ENCODE assay signal across 15 cellular contexts in the genomic region with DNA sequence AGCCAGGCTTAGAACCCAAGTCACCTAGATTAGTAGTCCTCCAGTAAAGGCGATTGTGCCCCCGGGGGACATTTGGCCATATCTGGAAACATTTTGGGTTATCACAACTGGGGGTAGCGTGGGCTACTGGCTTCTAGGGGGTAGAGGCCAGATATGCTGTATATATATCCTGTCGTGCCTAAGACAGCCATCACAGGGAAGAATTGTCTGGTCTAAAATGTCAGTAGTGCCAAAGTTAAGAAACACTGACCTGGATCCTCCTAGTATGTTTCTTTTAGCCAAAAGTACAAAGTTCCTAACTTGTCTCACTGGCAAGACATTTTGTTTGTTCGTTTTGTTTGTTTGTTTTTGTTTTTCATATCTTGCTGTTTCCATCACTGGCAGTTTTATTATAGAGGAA. TPM values are rescaled to one million over a fixed set of nuclear protein-coding genes. Genes with fewer than 3 reads are reported as not detected.
DNase-seq lines count a peak whose midpoint lies in the region; ATAC-seq, FAIRE-seq and TF ChIP-seq lines count a peak whose summit lies in the region.
"Had no signal": no experiment of that assay in that cellular context is flagged by ENCODE, and none has a peak within 500 bp of the region (broad histone marks: within the 10 kb centered on the region; RNA-seq: fewer than 3 reads in every experiment).

No MANE protein-coding gene starts in this region.

- H3K4me1 ChIP-seq in H1 (replicated peaks in 1 of 4; ENCODE audit: control insufficient read depth in 3 of 4, insufficient read depth in 4 of 4, low read length in 3 of 4) (no peaks in the 10 kb centered on the region), MM.1S (ENCODE audit: low read length) (no peaks in the 10 kb centered on the region)
- H3K4me1 ChIP-seq: BLaER1 treated with 17β-estradiol and CSF1 and Interleukin-3, amounts not matched to agents 10 nM and 100 nM had no signal

- POLR2A ChIA-PET in activated CD8-positive, alpha-beta T cell treated with anti-CD3 and anti-CD28 coated beads, Interleukin-2, amount 10 ng/mL, durations not matched to agents 7 days and 5 days (lab: Charles Lee), result interaction anchor here (2.5 kb wide), 1 partner anchor 27 kb away, joined by 10 read pairs; a partner anchor contains a TSS
- POLR2A ChIA-PET in activated CD8-positive, alpha-beta T cell treated with anti-CD3 and anti-CD28 coated beads for 36 hours (lab: Charles Lee), result no interaction called here
- POLR2A ChIA-PET in H1 (lab: Charles Lee; ENCODE audit: partially characterized antibody), result no interaction called here

- H2AK5ac ChIP-seq in H1 (ENCODE audit: low read depth, low read length), result no peak overlapping the region

- no peaks in the 10 kb centered on the region for H3K4me1 Mint-ChIP-seq in activated CD8-positive, alpha-beta T cell treated with anti-CD3 and anti-CD28 coated beads, Interleukin-2, amount 10 ng/mL, durations not matched to agents 7 days and 5 days (ENCODE audit: low read depth)
- no peaks in the 10 kb centered on the region for H3K4me1 Mint-ChIP-seq in activated CD8-positive, alpha-beta T cell treated with anti-CD3 and anti-CD28 coated beads for 36 hours (ENCODE audit: low read depth)
- H3K4me1 Mint-ChIP-seq in nephron progenitor cell, result no peaks in the 10 kb centered on the region
- no peaks in the 10 kb centered on the region for H3K4me1 Mint-ChIP-seq in activated T-cell treated with anti-CD3 and anti-CD28 coated beads, Interleukin-2, amount 50 U/mL, for 4 hours (ENCODE audit: low read depth)
- H3K4me1 Mint-ChIP-seq: B cell had no signal

- peaks cover 14% of the 10 kb centered on the region for H3K36me3 Mint-ChIP-seq in activated CD8-positive, alpha-beta T cell treated with anti-CD3 and anti-CD28 coated beads, Interleukin-2, amount 10 ng/mL, durations not matched to agents 7 days and 5 days (ENCODE audit: low read depth)
- peaks cover 38% of the 10 kb centered on the region for H3K36me3 Mint-ChIP-seq in activated CD8-positive, alpha-beta T cell treated with anti-CD3 and anti-CD28 coated beads for 36 hours (ENCODE audit: low read depth)
- peaks cover 56% of the 10 kb centered on the region for H3K36me3 Mint-ChIP-seq in nephron progenitor cell (ENCODE audit: low read depth)
- peaks cover 21% of the 10 kb centered on the region for H3K36me3 Mint-ChIP-seq in activated T-cell treated with anti-CD3 and anti-CD28 coated beads, Interleukin-2, amount 50 U/mL, for 4 hours (ENCODE audit: insufficient read depth)

- no peaks in the 10 kb centered on the region for H3K79me1 ChIP-seq in H1 (ENCODE audit: low read depth, low read length)

- no peak overlapping the region for H2BK12ac ChIP-seq in H1 (ENCODE audit: low read depth, low read length)

- no peak for TF ChIP-seq POLR2A in H1 (IDR thresholded peaks at IDR 0.05; ENCODE audit: control extremely low read depth in 1 of 2, low read depth in 2 of 2, low read length in 2 of 2)

- H3K79me2 ChIP-seq in H1 (ENCODE audit: control insufficient read depth in 1 of 2, insufficient read depth in 2 of 2, low read length in 2 of 2) (no peaks in the 10 kb centered on the region), MM.1S (ENCODE audit: low read length) (no peaks in the 10 kb centered on the region)

- no peaks in the 10 kb centered on the region for H3F3A ChIP-seq in MM.1S (ENCODE audit: insufficient read depth, low read length)

- no peaks in the 10 kb centered on the region for H3K27me3 ChIP-seq in H1 (replicated peaks in 1 of 4; ENCODE audit: control insufficient read depth in 3 of 4, extremely low read depth in 1 of 4, insufficient read depth in 3 of 4, low read length in 3 of 4)
- no peaks in the 10 kb centered on the region for H3K27me3 ChIP-seq in MM.1S (replicated peaks; ENCODE audit: insufficient read depth, low read length)
- H3K27me3 ChIP-seq: BLaER1 treated with 17β-estradiol and CSF1 and Interleukin-3, amounts not matched to agents 10 nM and 100 nM had no signal

- no peak for TF ChIP-seq EP300 in H1 (IDR thresholded peaks at IDR 0.05; ENCODE audit: borderline replicate concordance in 1 of 2, low read depth in 2 of 2, low read length in 2 of 2)

- H3K9me3 Mint-ChIP-seq in activated CD8-positive, alpha-beta T cell treated with anti-CD3 and anti-CD28 coated beads, Interleukin-2, amount 10 ng/mL, durations not matched to agents 7 days and 5 days (ENCODE audit: insufficient read depth), result no peaks in the 10 kb centered on the region
- H3K9me3 Mint-ChIP-seq in activated CD8-positive, alpha-beta T cell treated with anti-CD3 and anti-CD28 coated beads for 36 hours, result no peaks in the 10 kb centered on the region
- H3K9me3 Mint-ChIP-seq in nephron progenitor cell, result no peaks in the 10 kb centered on the region
- no peaks in the 10 kb centered on the region for H3K9me3 Mint-ChIP-seq in activated T-cell treated with anti-CD3 and anti-CD28 coated beads, Interleukin-2, amount 50 U/mL, for 4 hours
- H3K9me3 Mint-ChIP-seq: CD8-positive, alpha-beta T cell had no signal

- intact Hi-C loops in activated CD8-positive, alpha-beta T cell treated with anti-CD3 and anti-CD28 coated beads for 36 hours (cut with micrococcal nuclease), result no loop called here

- H3K9me3 ChIP-seq in H1 (ENCODE audit: insufficient read depth in 2 of 2, low read depth in 1 of 2, low read length in 1 of 2), result no peaks in the 10 kb centered on the region
- no peaks in the 10 kb centered on the region for H3K9me3 ChIP-seq in MM.1S (replicated peaks; ENCODE audit: insufficient read depth, low read length)
- H3K9me3 ChIP-seq: BLaER1 treated with 17β-estradiol and CSF1 and Interleukin-3, amounts not matched to agents 10 nM and 100 nM had no signal

- H4K91ac ChIP-seq in H1 (replicated peaks; ENCODE audit: insufficient read length, low read length), result no peak overlapping the region

- WGBS in H1 (ENCODE audit: extremely low coverage in 1 of 2, insufficient coverage in 1 of 2, insufficient read length in 1 of 2, insufficient replicate concordance in 2 of 2, low coverage in 1 of 2, low lambda C conversion rate in 2 of 2, missing lambda C conversion rate in 1 of 2), 2 experiments, result 93% methylated on average over 5 of the region's 5 CpGs; no CpG with 5 or more reads in 1 of the 2 experiments

- no peak overlapping the region for H2BK20ac ChIP-seq in H1 (ENCODE audit: low read length)

- no peak overlapping the region for H3K23ac ChIP-seq in H1 (ENCODE audit: insufficient read length)

- no peak overlapping the region for H3K18ac ChIP-seq in H1 (ENCODE audit: extremely low read depth, low read length)

- peak overlapping the region; percentile 64 for H3K27ac ChIP-seq in 22Rv1
- no peak overlapping the region for H3K27ac ChIP-seq in H1 (ENCODE audit: low read depth, low read length)
- no peak overlapping the region for H3K27ac ChIP-seq in MM.1S (ENCODE audit: low read length)
- H3K27ac ChIP-seq: BLaER1 treated with 17β-estradiol and CSF1 and Interleukin-3, amounts not matched to agents 10 nM and 100 nM had no signal

- H3K4me2 ChIP-seq in H1 (ENCODE audit: insufficient read depth in 1 of 2, low read depth in 2 of 2, low read length in 2 of 2) (no peak overlapping the region), MM.1S (ENCODE audit: low read depth, low read length) (no peak overlapping the region)
- H3K4me2 ChIP-seq: BLaER1 treated with 17β-estradiol and CSF1 and Interleukin-3, amounts not matched to agents 10 nM and 100 nM had no signal

- H2BK120ac ChIP-seq in H1 (replicated peaks; ENCODE audit: low read depth, low read length), result no peak overlapping the region

- no peak overlapping the region for H3K9ac ChIP-seq in H1 (replicated peaks in 1 of 4; ENCODE audit: extremely low read depth in 1 of 4, low read depth in 3 of 4, low read length in 3 of 4)
- H3K9ac ChIP-seq in MM.1S (ENCODE audit: low read length), result no peak overlapping the region
- H3K9ac ChIP-seq: BLaER1 treated with 17β-estradiol and CSF1 and Interleukin-3, amounts not matched to agents 10 nM and 100 nM had no signal

- no peaks in the 10 kb centered on the region for H3K9me2 ChIP-seq in MM.1S (replicated peaks; ENCODE audit: insufficient read depth, low read length)

- no peak overlapping the region for H2BK5ac ChIP-seq in H1 (ENCODE audit: low read depth, low read length)

- H4K20me1 ChIP-seq in H1 (replicated peaks in 1 of 2; ENCODE audit: control insufficient read depth in 1 of 2, insufficient read depth in 2 of 2, low read length in 2 of 2) (peaks cover 0 to 1% of the 10 kb centered on the region in 2 experiments), MM.1S (ENCODE audit: insufficient read depth, low read length) (no peaks in the 10 kb centered on the region)

- DNase-seq in activated CD8-positive, alpha-beta T cell treated with anti-CD3 and anti-CD28 coated beads, Interleukin-2, amount 10 ng/mL, durations not matched to agents 7 days and 5 days, result no peak
- DNase-seq in activated CD8-positive, alpha-beta T cell treated with anti-CD3 and anti-CD28 coated beads for 36 hours, result no peak
- DNase-seq in H1 (ENCODE audit: low read depth in 1 of 2, low spot score in 2 of 2) (no peak), nephron progenitor cell (no peak), MM.1S (no peak), HPDE6-E6E7 (ENCODE audit: extremely low spot score) (no peak)
- DNase-seq in activated T-cell treated with anti-CD3 and anti-CD28 coated beads, Interleukin-2, amount 50 U/mL, for 4 hours, result no peak
- DNase-seq: Calu3; CD8-positive, alpha-beta T cell; DMS79 treated with DMSO at 0.1 percent for 48 hours; GF-D8; HCEC 1CT had no signal

- no peak overlapping the region for H3K14ac ChIP-seq in H1 (ENCODE audit: insufficient read length)

- H3K27me3 Mint-ChIP-seq in activated CD8-positive, alpha-beta T cell treated with anti-CD3 and anti-CD28 coated beads, Interleukin-2, amount 10 ng/mL, durations not matched to agents 7 days and 5 days (ENCODE audit: low read depth), result no peaks in the 10 kb centered on the region
- H3K27me3 Mint-ChIP-seq in activated CD8-positive, alpha-beta T cell treated with anti-CD3 and anti-CD28 coated beads for 36 hours, result no peaks in the 10 kb centered on the region
- no peaks in the 10 kb centered on the region for H3K27me3 Mint-ChIP-seq in nephron progenitor cell (ENCODE audit: low read depth, poor library complexity)
- no peaks in the 10 kb centered on the region for H3K27me3 Mint-ChIP-seq in activated T-cell treated with anti-CD3 and anti-CD28 coated beads, Interleukin-2, amount 50 U/mL, for 4 hours (ENCODE audit: low read depth)
- H3K27me3 Mint-ChIP-seq: B cell had no signal

- no peak overlapping the region for H3K4me3 ChIP-seq in H1 (ENCODE audit: extremely low read depth in 1 of 4, insufficient read depth in 2 of 4, low read depth in 3 of 4, low read length in 4 of 4)
- no peak overlapping the region for H3K4me3 ChIP-seq in MM.1S (ENCODE audit: low read length)
- H3K4me3 ChIP-seq: BLaER1 treated with 17β-estradiol and CSF1 and Interleukin-3, amounts not matched to agents 10 nM and 100 nM had no signal

- no peak overlapping the region for H3K4ac ChIP-seq in H1 (replicated peaks; ENCODE audit: insufficient read length, low read depth, low read length)

- H3K27ac Mint-ChIP-seq in activated CD8-positive, alpha-beta T cell treated with anti-CD3 and anti-CD28 coated beads, Interleukin-2, amount 10 ng/mL, durations not matched to agents 7 days and 5 days, result peak overlapping the region; percentile 37
- H3K27ac Mint-ChIP-seq in activated CD8-positive, alpha-beta T cell treated with anti-CD3 and anti-CD28 coated beads for 36 hours, result no peak overlapping the region
- peak overlapping the region; percentile 62 for H3K27ac Mint-ChIP-seq in nephron progenitor cell
- H3K27ac Mint-ChIP-seq: B cell; CD8-positive, alpha-beta T cell had no signal

- no peak for ATAC-seq in activated CD8-positive, alpha-beta T cell treated with anti-CD3 and anti-CD28 coated beads, Interleukin-2, amount 10 ng/mL, durations not matched to agents 7 days and 5 days
- no peak for ATAC-seq in activated CD8-positive, alpha-beta T cell treated with anti-CD3 and anti-CD28 coated beads for 36 hours
- ATAC-seq in activated T-cell treated with anti-CD3 and anti-CD28 coated beads, Interleukin-2, amount 50 U/mL, for 4 hours, result no peak
- ATAC-seq: CD8-positive, alpha-beta T cell had no signal

- peak overlapping the region; percentile 57; the same call in 1 of the 2 replicates for H4K8ac ChIP-seq in H1 (ENCODE audit: extremely low read depth, insufficient read depth, low read length)

- no peak for FAIRE-seq in H1 (lab: Jason Lieb, UNC)

- H3K36me3 ChIP-seq in H1 (ENCODE audit: control insufficient read depth in 2 of 4, insufficient read depth in 4 of 4, low read length in 3 of 4), result peaks cover 2 to 12% (median 9%) of the 10 kb centered on the region in 4 experiments; a peak in 6 of 8 replicates
- no peaks in the 10 kb centered on the region for H3K36me3 ChIP-seq in MM.1S (replicated peaks; ENCODE audit: insufficient read depth, low read length)

- H2BK15ac ChIP-seq in H1 (ENCODE audit: low read length), result no peak overlapping the region

- no peak for TF ChIP-seq RAD21 in H1 (IDR thresholded peaks at IDR 0.05 in 1 of 2, conservative IDR thresholded peaks at IDR 0.05 in 1 of 2; ENCODE audit: low read depth in 2 of 2, low read length in 2 of 2)

- no peak overlapping the region for H2AFZ ChIP-seq in H1 (ENCODE audit: low read length)
- H2AFZ ChIP-seq in MM.1S (ENCODE audit: low read length), result no peak overlapping the region

- H3K56ac ChIP-seq in H1 (replicated peaks; ENCODE audit: insufficient read length, low read depth, low read length), result no peak overlapping the region

- no peak overlapping the region for H3K4me3 Mint-ChIP-seq in activated CD8-positive, alpha-beta T cell treated with anti-CD3 and anti-CD28 coated beads, Interleukin-2, amount 10 ng/mL, durations not matched to agents 7 days and 5 days
- no peak overlapping the region for H3K4me3 Mint-ChIP-seq in activated CD8-positive, alpha-beta T cell treated with anti-CD3 and anti-CD28 coated beads for 36 hours
- no peak overlapping the region for H3K4me3 Mint-ChIP-seq in nephron progenitor cell
- no peak overlapping the region for H3K4me3 Mint-ChIP-seq in activated T-cell treated with anti-CD3 and anti-CD28 coated beads, Interleukin-2, amount 50 U/mL, for 4 hours
- H3K4me3 Mint-ChIP-seq: B cell; CD8-positive, alpha-beta T cell had no signal

- no peaks in the 10 kb centered on the region for H3K23me2 ChIP-seq in H1 (ENCODE audit: low read depth, low read length)

- H4K5ac ChIP-seq in H1 (ENCODE audit: insufficient read length, low read depth, low read length), result no peak overlapping the region

- CTCF ChIA-PET in activated CD8-positive, alpha-beta T cell treated with anti-CD3 and anti-CD28 coated beads, Interleukin-2, amount 10 ng/mL, durations not matched to agents 7 days and 5 days (lab: Charles Lee), result no interaction called here
- CTCF ChIA-PET in activated CD8-positive, alpha-beta T cell treated with anti-CD3 and anti-CD28 coated beads for 36 hours (lab: Charles Lee), result no interaction called here
- CTCF ChIA-PET in H1 (lab: Charles Lee; ENCODE audit: partially characterized antibody), result no interaction called here

- no peak for TF ChIP-seq CTCF in activated CD8-positive, alpha-beta T cell treated with anti-CD3 and anti-CD28 coated beads for 36 hours (IDR thresholded peaks at IDR 0.05)
- no peak for TF ChIP-seq CTCF in 22Rv1 (IDR thresholded peaks at IDR 0.05)
- no peak for TF ChIP-seq CTCF in H1 (IDR thresholded peaks at IDR 0.05; ENCODE audit: control extremely low read depth in 1 of 3, insufficient read depth in 1 of 3, low read depth in 1 of 3, low read length in 3 of 3)
- no peak for TF ChIP-seq CTCF in nephron progenitor cell (IDR thresholded peaks at IDR 0.05)
- TF ChIP-seq CTCF in MM.1S (IDR thresholded peaks at IDR 0.05; ENCODE audit: low read length), result no peak

RNA-seq across cellular contexts. Expression of a gene that starts 13.8 kb away (rescaled TPM):
- total RNA-seq in activated CD8-positive, alpha-beta T cell treated with anti-CD3 and anti-CD28 coated beads, Interleukin-2, amount 10 ng/mL, durations not matched to agents 7 days and 5 days, result 10 to 100 TPM; 15.0 to 15.3 TPM
- total RNA-seq in activated CD8-positive, alpha-beta T cell treated with anti-CD3 and anti-CD28 coated beads for 36 hours, result 10 to 100 TPM; 30.0 to 30.4 TPM
- 32.6 and 34.3 TPM in 2 replicates for total RNA-seq in H1 (2021; fragmentation: NEBNext Ultra II Directional; extraction: Animal tissue kit (Norgen Biotek cat#: 25700))
- polyA plus RNA-seq in H1 (2011; rRNA removed), result 25.4 and 26.3 TPM in 2 replicates
- polyA plus RNA-seq in H1 (2011; cell fraction: cytosol; rRNA removed), result 34.1 TPM
- polyA plus RNA-seq in H1 (2011; cell fraction: nucleus; rRNA removed), result 21.3 TPM
- polyA plus RNA-seq in H1 (2012, experiment 1 of 2), result 35.3 to 41.9 TPM (median 38.1 TPM) in 4 replicates
- 45.9 TPM for polyA plus RNA-seq in H1 (2012, experiment 2 of 2)
- polyA plus RNA-seq in H1 (2013, experiment 1 of 2), result 20.6 TPM
- 22.0 TPM for polyA plus RNA-seq in H1 (2013, experiment 2 of 2)
- 23.2 and 25.1 TPM in 2 replicates for polyA minus RNA-seq in H1 (2011; rRNA and poly(A)+ RNA removed)
- 9.4 TPM for polyA minus RNA-seq in H1 (2011; cell fraction: cytosol; rRNA and poly(A)+ RNA removed)
- 10.3 TPM for polyA minus RNA-seq in H1 (2011; cell fraction: nucleus; rRNA and poly(A)+ RNA removed)
- 10 to 100 TPM; 44.7 to 63.8 (median 55.4) TPM for total RNA-seq in activated T-cell treated with anti-CD3 and anti-CD28 coated beads, Interleukin-2, amount 50 U/mL, for 4 hours

RNA-seq across cellular contexts. Expression of a gene that starts 24.6 kb away (rescaled TPM):
- total RNA-seq in activated CD8-positive, alpha-beta T cell treated with anti-CD3 and anti-CD28 coated beads, Interleukin-2, amount 10 ng/mL, durations not matched to agents 7 days and 5 days, result 10 to 100 TPM; 47.2 to 51.9 TPM
- total RNA-seq in activated CD8-positive, alpha-beta T cell treated with anti-CD3 and anti-CD28 coated beads for 36 hours, result 10 to 100 TPM; 43.1 to 44.8 TPM
- 50.0 and 52.3 TPM in 2 replicates for total RNA-seq in H1 (2021; fragmentation: NEBNext Ultra II Directional; extraction: Animal tissue kit (Norgen Biotek cat#: 25700))
- 14.2 and 22.8 TPM in 2 replicates for polyA plus RNA-seq in H1 (2011; rRNA removed)
- polyA plus RNA-seq in H1 (2011; cell fraction: cytosol; rRNA removed), result 25.8 TPM
- polyA plus RNA-seq in H1 (2011; cell fraction: nucleus; rRNA removed), result 3.5 TPM
- 20.0 to 39.4 TPM (median 23.2 TPM) in 4 replicates for polyA plus RNA-seq in H1 (2012, experiment 1 of 2)
- polyA plus RNA-seq in H1 (2012, experiment 2 of 2), result 9.8 TPM
- polyA plus RNA-seq in H1 (2013, experiment 1 of 2), result 27.1 TPM
- 26.8 TPM for polyA plus RNA-seq in H1 (2013, experiment 2 of 2)
- polyA minus RNA-seq in H1 (2011; rRNA and poly(A)+ RNA removed), result 28.8 and 31.8 TPM in 2 replicates
- polyA minus RNA-seq in H1 (2011; cell fraction: cytosol; rRNA and poly(A)+ RNA removed), result 21.6 TPM
- polyA minus RNA-seq in H1 (2011; cell fraction: nucleus; rRNA and poly(A)+ RNA removed), result 12.7 TPM
- total RNA-seq in activated T-cell treated with anti-CD3 and anti-CD28 coated beads, Interleukin-2, amount 50 U/mL, for 4 hours, result 10 to 100 TPM; 50.1 to 52.4 (median 51.4) TPM

RNA-seq across cellular contexts. Expression of a gene that starts 27.0 kb away (rescaled TPM):
- total RNA-seq in activated CD8-positive, alpha-beta T cell treated with anti-CD3 and anti-CD28 coated beads, Interleukin-2, amount 10 ng/mL, durations not matched to agents 7 days and 5 days, result 100 to 1,000 TPM; 146 to 148 TPM
- total RNA-seq in activated CD8-positive, alpha-beta T cell treated with anti-CD3 and anti-CD28 coated beads for 36 hours, result 100 to 1,000 TPM; 161 to 163 TPM
- 352 and 354 TPM in 2 replicates for total RNA-seq in H1 (2021; fragmentation: NEBNext Ultra II Directional; extraction: Animal tissue kit (Norgen Biotek cat#: 25700))
- polyA plus RNA-seq in H1 (2011; rRNA removed), result 78.0 and 91.3 TPM in 2 replicates
- 128 TPM for polyA plus RNA-seq in H1 (2011; cell fraction: cytosol; rRNA removed)
- polyA plus RNA-seq in H1 (2011; cell fraction: nucleus; rRNA removed), result 96.8 TPM
- polyA plus RNA-seq in H1 (2012, experiment 1 of 2), result 251 to 360 TPM (median 281 TPM) in 4 replicates
- polyA plus RNA-seq in H1 (2012, experiment 2 of 2), result 57.3 TPM
- 516 TPM for polyA plus RNA-seq in H1 (2013, experiment 1 of 2)
- 503 TPM for polyA plus RNA-seq in H1 (2013, experiment 2 of 2)
- 106 and 124 TPM in 2 replicates for polyA minus RNA-seq in H1 (2011; rRNA and poly(A)+ RNA removed)
- 124 TPM for polyA minus RNA-seq in H1 (2011; cell fraction: cytosol; rRNA and poly(A)+ RNA removed)
- 63.5 TPM for polyA minus RNA-seq in H1 (2011; cell fraction: nucleus; rRNA and poly(A)+ RNA removed)
- 100 to 1,000 TPM; 303 to 366 (median 310) TPM for total RNA-seq in activated T-cell treated with anti-CD3 and anti-CD28 coated beads, Interleukin-2, amount 50 U/mL, for 4 hours

RNA-seq across cellular contexts. Expression of a gene that starts 47.4 kb away (rescaled TPM):
- 10 to 100 TPM; 52.1 to 59.4 TPM for total RNA-seq in activated CD8-positive, alpha-beta T cell treated with anti-CD3 and anti-CD28 coated beads, Interleukin-2, amount 10 ng/mL, durations not matched to agents 7 days and 5 days
- total RNA-seq in activated CD8-positive, alpha-beta T cell treated with anti-CD3 and anti-CD28 coated beads for 36 hours, result 10 to 100 TPM; 49.7 to 49.8 TPM
- total RNA-seq in H1 (2021; fragmentation: NEBNext Ultra II Directional; extraction: Animal tissue kit (Norgen Biotek cat#: 25700)), result 36.3 and 40.5 TPM in 2 replicates
- polyA plus RNA-seq in H1 (2011; rRNA removed), result 5.2 and 5.5 TPM in 2 replicates
- 7.9 TPM for polyA plus RNA-seq in H1 (2011; cell fraction: cytosol; rRNA removed)
- polyA plus RNA-seq in H1 (2011; cell fraction: nucleus; rRNA removed), result 11.0 TPM
- 11.6 to 19.7 TPM (median 14.1 TPM) in 4 replicates for polyA plus RNA-seq in H1 (2012, experiment 1 of 2)
- polyA plus RNA-seq in H1 (2012, experiment 2 of 2), result 0.73 TPM
- polyA plus RNA-seq in H1 (2013, experiment 1 of 2), result 15.9 TPM
- 13.7 TPM for polyA plus RNA-seq in H1 (2013, experiment 2 of 2)
- polyA minus RNA-seq in H1 (2011; rRNA and poly(A)+ RNA removed), result 28.5 and 39.3 TPM in 2 replicates
- polyA minus RNA-seq in H1 (2011; cell fraction: cytosol; rRNA and poly(A)+ RNA removed), result 23.9 TPM
- polyA minus RNA-seq in H1 (2011; cell fraction: nucleus; rRNA and poly(A)+ RNA removed), result 26.8 TPM
- 10 to 100 TPM; 42.0 to 45.4 (median 45.1) TPM for total RNA-seq in activated T-cell treated with anti-CD3 and anti-CD28 coated beads, Interleukin-2, amount 50 U/mL, for 4 hours
